Comparison of ENCODE assay signal across 8 cellular contexts in the genomic region with DNA sequence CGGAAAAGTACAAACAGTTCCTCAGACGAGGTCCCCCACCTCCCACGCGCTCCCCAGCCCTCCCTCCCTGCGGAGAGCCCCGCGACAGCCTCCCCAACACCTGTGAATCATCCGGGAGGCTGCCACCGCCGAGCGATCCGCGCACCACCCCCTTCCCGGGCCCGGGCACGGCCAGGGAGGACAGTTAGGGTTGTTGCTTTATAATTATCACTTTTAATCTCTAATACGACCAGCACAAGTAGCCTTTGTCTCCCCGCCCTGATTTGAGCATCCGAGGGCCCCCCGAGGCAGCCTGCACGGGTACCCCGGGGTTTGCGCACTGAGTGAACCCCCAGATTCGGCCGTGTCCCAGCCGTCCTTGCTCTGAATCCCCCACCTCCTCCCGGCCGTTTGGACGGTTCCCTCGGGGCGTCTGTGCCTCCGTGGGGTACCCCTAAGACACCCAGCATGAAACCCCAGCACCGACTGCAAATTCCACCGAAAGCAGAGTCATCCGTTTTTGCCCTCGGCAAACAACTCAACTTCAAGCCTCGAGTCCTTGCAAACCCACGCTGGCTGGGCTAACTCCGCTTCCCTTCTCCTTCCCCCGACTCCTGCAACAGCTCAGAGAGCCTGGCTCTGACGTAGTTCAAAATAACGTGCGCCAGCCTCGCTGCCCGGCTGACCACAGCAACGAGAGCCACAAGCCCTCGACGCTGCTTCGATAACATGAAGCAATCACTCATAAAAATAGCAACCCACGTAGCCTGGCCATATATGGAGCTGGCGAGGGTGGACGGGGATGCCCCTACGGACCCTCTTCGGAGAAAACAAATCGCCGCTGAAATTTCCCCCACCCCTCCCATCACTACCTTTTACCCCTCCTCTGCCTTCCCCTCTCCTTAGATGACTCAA. TPM values are rescaled to one million over a fixed set of nuclear protein-coding genes. Genes with fewer than 3 reads are reported as not detected.
DNase-seq lines count a peak whose midpoint lies in the region; ATAC-seq, FAIRE-seq and TF ChIP-seq lines count a peak whose summit lies in the region.

No MANE protein-coding gene starts in this region.

- no peaks in the 10 kb centered on the region for H3K36me3 ChIP-seq in neuronal stem cell (replicated peaks in 1 of 2; ENCODE audit: control insufficient read depth in 2 of 2, insufficient read depth in 2 of 2, low read length in 2 of 2)
- H3K36me3 ChIP-seq in spleen = no peaks in the 10 kb centered on the region

- no peak overlapping the region for H3K23ac ChIP-seq in neuronal stem cell (ENCODE audit: low read depth, low read length, poor library complexity)

- no peak for TF ChIP-seq POLR2A in spleen (IDR thresholded peaks at IDR 0.05)

- DNase-seq in Calu3 (peak; percentile 49), NCI-H128 (lab: John Stamatoyannopoulos, UW; ENCODE audit: unreplicated experiment) (peak; percentile 52), frontal cortex (ENCODE audit: low spot score in 2 of 2) (peak; percentile 35 to 42), neuronal stem cell (ENCODE audit: low spot score) (peak; percentile 75), spleen (no peak), SKM-1 (lab: John Stamatoyannopoulos, UW; ENCODE audit: unreplicated experiment) (no peak)
- DNase-seq in activated CD4-positive, alpha-beta memory T cell treated with anti-CD3 and anti-CD28 coated beads for 36 hours = peak; percentile 67

- intact Hi-C loops in Calu3 (cut with micrococcal nuclease; ENCODE audit: unreplicated experiment) (loop anchor here (10.0 kb wide), 1 partner anchor 197 kb away; no protein-coding TSS in a partner anchor), spleen (cut with DNase I; ENCODE audit: low total_unique reads) (no loop called here)
- intact Hi-C loops in activated CD4-positive, alpha-beta memory T cell treated with anti-CD3 and anti-CD28 coated beads for 36 hours (cut with micrococcal nuclease) = loop anchor here (1.0 to 10.0 kb wide), 4 partner anchors 45 to 218 kb away; a partner anchor contains a TSS

- H4K91ac ChIP-seq in neuronal stem cell (ENCODE audit: low read depth, low read length, poor library complexity) = no peak overlapping the region

- CTCF ChIA-PET in Calu3 (lab: Charles Lee) = interaction anchor here (1.2 to 1.6 kb wide), 2 partner anchors 217 to 601 kb away, joined by 3 read pairs; a partner anchor contains a TSS
- CTCF ChIA-PET in activated CD4-positive, alpha-beta memory T cell treated with anti-CD3 and anti-CD28 coated beads for 36 hours (lab: Charles Lee) = no interaction called here

- H3K4me1 ChIP-seq in neuronal stem cell (ENCODE audit: control insufficient read depth in 2 of 2, insufficient read depth in 1 of 2, low read depth in 1 of 2, low read length in 2 of 2) = peaks cover 6 to 7% of the 10 kb centered on the region in 2 donors
- peaks cover 4 to 25% (median 11%) of the 10 kb centered on the region in 6 donors for H3K4me1 ChIP-seq in spleen

- H3K14ac ChIP-seq in neuronal stem cell (ENCODE audit: low read length) = peak overlapping the region; percentile 95

- H3K27ac ChIP-seq in neuronal stem cell (replicated peaks; ENCODE audit: low read length) (peak overlapping the region; percentile 89), spleen (no peak overlapping the region)

- H2AK5ac ChIP-seq in neuronal stem cell (ENCODE audit: low read depth, low read length) = peak overlapping the region; percentile 57

- H3K27me3 Mint-ChIP-seq in Calu3 (ENCODE audit: unreplicated experiment) = peaks cover 42% of the 10 kb centered on the region
- peaks cover 46% of the 10 kb centered on the region for H3K27me3 Mint-ChIP-seq in activated CD4-positive, alpha-beta memory T cell treated with anti-CD3 and anti-CD28 coated beads for 36 hours

- no TSS peak for BruUV-seq in Calu3 (replicated peaks; lab: Mats Ljungman, UMichigan)

- peaks cover 11% of the 10 kb centered on the region for H3K36me3 Mint-ChIP-seq in Calu3 (ENCODE audit: insufficient read depth, unreplicated experiment)
- H3K36me3 Mint-ChIP-seq in activated CD4-positive, alpha-beta memory T cell treated with anti-CD3 and anti-CD28 coated beads for 36 hours = no peaks in the 10 kb centered on the region

- POLR2A ChIA-PET in activated CD4-positive, alpha-beta memory T cell treated with anti-CD3 and anti-CD28 coated beads for 36 hours (lab: Charles Lee) = no interaction called here

- peak overlapping the region; percentile 71 for H3K4me3 Mint-ChIP-seq in Calu3 (ENCODE audit: low read depth, unreplicated experiment)
- H3K4me3 Mint-ChIP-seq in activated CD4-positive, alpha-beta memory T cell treated with anti-CD3 and anti-CD28 coated beads for 36 hours = peak overlapping the region; percentile 40

- H3K27ac Mint-ChIP-seq in Calu3 (ENCODE audit: unreplicated experiment) = peak overlapping the region; percentile 23
- H3K27ac Mint-ChIP-seq in activated CD4-positive, alpha-beta memory T cell treated with anti-CD3 and anti-CD28 coated beads for 36 hours = peak overlapping the region; percentile 83

- ATAC-seq in GM18867 (IDR thresholded peaks at IDR 0.05; ENCODE audit: unreplicated experiment) = no peak

- H3K79me1 ChIP-seq in neuronal stem cell (ENCODE audit: low read depth, low read length) = no peaks in the 10 kb centered on the region

- H2AFZ ChIP-seq in neuronal stem cell (ENCODE audit: low read length) = peak overlapping the region; percentile 88

- TF ChIP-seq CTCF in Calu3 (IDR thresholded peaks at IDR 0.05; ENCODE audit: unreplicated experiment) = no peak
- TF ChIP-seq CTCF in spleen (IDR thresholded peaks at IDR 0.05 in 8 of 11, conservative IDR thresholded peaks at IDR 0.05 in 3 of 11) = no peak

- peak overlapping the region; percentile 95 for H2BK15ac ChIP-seq in neuronal stem cell (ENCODE audit: low read length)

- H2BK12ac ChIP-seq in neuronal stem cell (ENCODE audit: low read length) = no peak overlapping the region

- H3K4me3 ChIP-seq in neuronal stem cell (ENCODE audit: low read length in 2 of 2) (peak overlapping the region; percentile 58 to 61), spleen (peak overlapping the region in 1 of 8 donors; percentile 60)

- no CpG with 5 or more reads among the region's 56 CpGs for WGBS in neuronal stem cell (ENCODE audit: extremely low coverage in 2 of 2, insufficient read length in 2 of 2, insufficient replicate concordance in 1 of 2), 2 donors
- 3 to 7% (median 4%) methylated on average over 54 to 56 of the region's 56 CpGs for WGBS in spleen, 5 donors

- H3K4ac ChIP-seq in neuronal stem cell (ENCODE audit: low read length) = peak overlapping the region; percentile 31

- H3K4me2 ChIP-seq in neuronal stem cell (ENCODE audit: insufficient read depth, low read length, poor library complexity, severe bottlenecking) = peak overlapping the region; percentile 87

- FAIRE-seq in frontal cortex (lab: Jason Lieb, UNC) = no peak

- H3K9ac ChIP-seq in neuronal stem cell (ENCODE audit: low read depth, low read length, poor library complexity) = peak overlapping the region; percentile 72

- peak overlapping the region; percentile 91 for H2BK5ac ChIP-seq in neuronal stem cell (ENCODE audit: low read length)

- peak overlapping the region; percentile 97 for H3K18ac ChIP-seq in neuronal stem cell (ENCODE audit: low read length)

- peak overlapping the region; percentile 68 for H2BK120ac ChIP-seq in neuronal stem cell (ENCODE audit: low read depth, low read length)

- H3K9me3 ChIP-seq in neuronal stem cell (replicated peaks in 1 of 2; ENCODE audit: control insufficient read depth in 2 of 2, insufficient read depth in 1 of 2, low read depth in 1 of 2, low read length in 2 of 2) = no peaks in the 10 kb centered on the region
- peaks cover 0 to 5% (median 0%) of the 10 kb centered on the region in 8 donors for H3K9me3 ChIP-seq in spleen

- H4K8ac ChIP-seq in neuronal stem cell (ENCODE audit: low read depth, low read length) = peak overlapping the region; percentile 97

- peaks cover 8% of the 10 kb centered on the region for H3K4me1 Mint-ChIP-seq in Calu3 (ENCODE audit: low read depth, unreplicated experiment)
- peaks cover 15% of the 10 kb centered on the region for H3K4me1 Mint-ChIP-seq in activated CD4-positive, alpha-beta memory T cell treated with anti-CD3 and anti-CD28 coated beads for 36 hours (ENCODE audit: low read depth)

- H3K9me3 Mint-ChIP-seq in Calu3 (ENCODE audit: low read depth, unreplicated experiment) = no peaks in the 10 kb centered on the region
- H3K9me3 Mint-ChIP-seq in activated CD4-positive, alpha-beta memory T cell treated with anti-CD3 and anti-CD28 coated beads for 36 hours = peaks cover 4% of the 10 kb centered on the region

- H3K27me3 ChIP-seq in neuronal stem cell (ENCODE audit: control insufficient read depth in 3 of 3, insufficient read depth in 3 of 3, low read depth in 1 of 3, low read length in 3 of 3) (peaks cover 0 to 38% (median 5%) of the 10 kb centered on the region in 3 experiments), spleen (replicated peaks in 1 of 7) (peaks cover 6 to 92% (median 44%) of the 10 kb centered on the region in 7 donors)

RNA-seq across cellular contexts. Expression of a gene that starts 0.9 kb away (rescaled TPM):
- total RNA-seq in Calu3 (2022) (0.73 and 0.83 TPM in 2 replicates), frontal cortex (140 TPM), spleen (under 1 TPM in 1 of 7 donors, not detected in 6; 0.80 TPM)
- total RNA-seq in activated CD4-positive, alpha-beta memory T cell treated with anti-CD3 and anti-CD28 coated beads for 36 hours = under 1 TPM; 0.63 to 0.67 TPM
- 0.86 TPM for polyA plus RNA-seq in neuronal stem cell (2013, experiment 1 of 2)
- polyA plus RNA-seq in neuronal stem cell (2013, experiment 2 of 2) = 0.68 TPM
- under 1 TPM; 0.04 to 0.17 (median 0.06) TPM for polyA plus RNA-seq in spleen

Comparison
In these comparisons a context has a peak if more than half of its experiments do, and no peak if none do; other contexts are left out.
1. DNase-seq: peak in Calu3 (single experiment), NCI-H128 (single experiment), activated CD4-positive, alpha-beta memory T cell treated with anti-CD3 and anti-CD28 coated beads for 36 hours (single experiment), frontal cortex (2 of 2) and neuronal stem cell (single experiment); none in spleen (single experiment) and SKM-1 (single experiment).
2. RNA of a gene that starts 0.9 kb away (total RNA-seq): 140 TPM in frontal cortex (single experiment); 0.73 to 0.83 TPM in Calu3, 0.63 to 0.67 TPM in activated CD4-positive, alpha-beta memory T cell treated with anti-CD3 and anti-CD28 coated beads for 36 hours and 0.80 TPM in spleen; every median in the first group is over 10 times any median in the second.